Comparison of ENCODE assay signal across 7 cellular contexts in the genomic region with DNA sequence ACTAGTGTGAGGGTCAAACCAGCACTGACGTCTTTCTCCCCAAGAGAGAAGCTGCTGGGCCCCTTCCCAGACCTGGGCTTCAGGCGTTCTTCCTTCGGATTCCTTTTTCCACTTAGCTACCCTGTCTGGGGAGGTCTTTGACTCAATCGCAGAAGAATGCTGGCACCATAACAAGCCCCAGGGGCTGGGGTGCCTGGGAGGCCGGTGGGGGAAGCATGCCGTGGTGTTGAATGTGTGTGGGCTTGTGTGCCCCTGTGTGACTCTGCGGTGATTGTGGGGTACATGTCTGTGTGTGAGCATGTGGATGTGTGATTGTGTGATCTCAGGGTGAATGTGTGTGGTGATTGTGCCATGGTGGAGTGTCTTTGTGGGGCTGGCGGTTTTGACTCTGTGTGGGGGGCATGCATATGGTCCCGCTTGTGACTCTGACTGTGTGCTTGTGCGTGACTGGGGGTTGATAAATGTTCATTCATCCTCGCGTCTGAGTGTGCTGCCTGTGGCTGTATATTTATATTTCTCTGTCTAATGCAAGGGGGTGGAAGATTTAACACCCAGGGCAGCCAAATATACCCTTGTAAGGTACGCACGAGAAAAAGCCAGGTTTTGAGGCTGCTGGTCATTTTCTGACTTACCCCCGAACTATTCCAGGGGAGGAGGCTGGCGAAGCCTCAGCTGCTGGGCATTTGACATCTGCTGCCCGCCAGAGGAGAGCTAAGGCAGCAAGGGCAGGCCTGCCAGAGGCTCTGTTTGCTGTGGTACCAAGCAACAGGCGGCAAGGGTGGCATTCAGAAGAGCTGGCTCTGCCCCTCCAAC. TPM values are rescaled to one million over a fixed set of nuclear protein-coding genes. Genes with fewer than 3 reads are reported as not detected.
DNase-seq lines count a peak whose midpoint lies in the region; ATAC-seq, FAIRE-seq and TF ChIP-seq lines count a peak whose summit lies in the region.

No MANE protein-coding gene starts in this region.

- FAIRE-seq in HTR-8/SVneo (lab: Jason Lieb, UNC) (peak; percentile 95), K562 (lab: Jason Lieb, UNC) (peak; percentile 71)

- peak overlapping the region; percentile 23; the same call in 2 of the 3 replicates for H3K27ac ChIP-seq in K562 (ENCODE audit: extremely low read depth, low read depth, low read length)
- H3K27ac ChIP-seq in stomach smooth muscle (ENCODE audit: low read length): peak overlapping the region; percentile 96

- CTCF ChIA-PET in K562 (lab: Yijun Ruan, JAX; ENCODE audit: low intra/inter-chr PET ratio): no interaction called here

- H4K20me1 ChIP-seq in K562 (replicated peaks; ENCODE audit: control insufficient read depth, insufficient read depth, low read length): no peaks in the 10 kb centered on the region

- H3K79me2 ChIP-seq in K562 (ENCODE audit: control insufficient read depth, insufficient read depth, low read length): no peaks in the 10 kb centered on the region

- H3K9me3 ChIP-seq in K562 (replicated peaks; ENCODE audit: control insufficient read depth, insufficient read depth, low read depth, low read length) (no peaks in the 10 kb centered on the region), stomach smooth muscle (ENCODE audit: control insufficient read depth in 2 of 2, low read length in 2 of 2) (no peaks in the 10 kb centered on the region)

- DNase-seq in HTR-8/SVneo (ENCODE audit: insufficient read length, low spot score) (peak; percentile 74), K562 (ENCODE audit: extremely low read depth in 1 of 4, low spot score in 3 of 4) (no peak), iris pigment epithelial cell (ENCODE audit: low read depth) (peak; percentile 96), NCI-H510A treated with DMSO at 0.1 percent for 48 hours (lab: John Stamatoyannopoulos, UW) (no peak), NCI-H82 (lab: John Stamatoyannopoulos, UW) (no peak)

- no peak for TF ChIP-seq CTCF in K562 (IDR thresholded peaks at IDR 0.05 in 2 of 3, conservative IDR thresholded peaks at IDR 0.05 in 1 of 3; ENCODE audit: insufficient read depth in 2 of 3, low read depth in 1 of 3, low read length in 3 of 3)

- peak overlapping the region; percentile 86 for H2AFZ ChIP-seq in K562 (ENCODE audit: low read depth, low read length)

- TF ChIP-seq EP300 in K562 (IDR thresholded peaks at IDR 0.05; ENCODE audit: low read length): no peak

- TF ChIP-seq POLR2A in K562 (conservative IDR thresholded peaks at IDR 0.05): no peak

- H3K4me3 ChIP-seq in K562 (peak overlapping the region; percentile 59; the same call in 1 of the 2 replicates), stomach smooth muscle (ENCODE audit: low read length in 2 of 2) (peak overlapping the region; percentile 62 to 85)

- H3K9me1 ChIP-seq in K562 (ENCODE audit: control insufficient read depth, insufficient read depth, low read length): no peaks in the 10 kb centered on the region

- H3K27me3 ChIP-seq in K562 (ENCODE audit: control insufficient read depth in 2 of 2, insufficient read depth in 2 of 2, low read length in 2 of 2) (no peaks in the 10 kb centered on the region), stomach smooth muscle (ENCODE audit: control insufficient read depth in 1 of 2, insufficient read depth in 2 of 2, low read length in 2 of 2) (no peaks in the 10 kb centered on the region)

- peak overlapping the region; percentile 90 for H3K4me2 ChIP-seq in K562 (ENCODE audit: insufficient read depth, low read length)

- H3K36me3 ChIP-seq in K562 (ENCODE audit: control insufficient read depth, insufficient read depth, low read length) (no peaks in the 10 kb centered on the region), stomach smooth muscle (ENCODE audit: control insufficient read depth in 2 of 2, insufficient read depth in 2 of 2, low read length in 2 of 2) (no peaks in the 10 kb centered on the region)

- BruUV-seq in K562 (replicated peaks; lab: Mats Ljungman, UMichigan): no TSS peak

- 49% methylated on average over 18 of the region's 18 CpGs for WGBS in K562 (ENCODE audit: insufficient coverage, low coverage, missing lambda C conversion rate)

- H3K9ac ChIP-seq in K562 (ENCODE audit: insufficient read depth in 1 of 2, low read depth in 2 of 2, low read length in 2 of 2): peak overlapping the region; percentile 56 to 87
- peak overlapping the region; percentile 72 to 84 for H3K9ac ChIP-seq in stomach smooth muscle (ENCODE audit: low read length in 2 of 2)

- in situ Hi-C loops in K562 (cut with MboI): no loop called here

- no peak for TF ChIP-seq RAD21 in K562 (CRISPR knock-in tag; conservative IDR thresholded peaks at IDR 0.05 in 1 of 2, IDR thresholded peaks at IDR 0.05 in 1 of 2)

- peaks cover 9 to 30% of the 10 kb centered on the region in 2 experiments; a peak in 4 of 5 replicates for H3K4me1 ChIP-seq in K562 (replicated peaks in 1 of 2; ENCODE audit: control insufficient read depth in 2 of 2, insufficient read depth in 2 of 2, low read length in 2 of 2)
- H3K4me1 ChIP-seq in stomach smooth muscle (ENCODE audit: control insufficient read depth, insufficient read depth, low read length): peaks cover 44% of the 10 kb centered on the region

- intact Hi-C loops in K562 (cut with micrococcal nuclease): loop anchor here (5.0 kb wide), 2 partner anchors 256 to 301 kb away; no protein-coding TSS in a partner anchor

- peak; percentile 2; the same call in 1 of the 3 replicates for ATAC-seq in K562
- ATAC-seq in HG02840 (IDR thresholded peaks at IDR 0.05; ENCODE audit: low FRiP score, unreplicated experiment): no peak

- POLR2A ChIA-PET in K562 (lab: Yijun Ruan, JAX): interaction anchor here (0.6 to 1.1 kb wide), 4 partner anchors 20 to 1632 kb away, joined by 3 to 6 read pairs (median 4); no protein-coding TSS in a partner anchor

TF ChIP-seq in K562, 482 proteins besides CTCF, POLR2A, EP300 and RAD21 (continues in another document):
- 0 out of 2 replicates have a peak, but pooled peaks have one; percentile 52 for TF ChIP-seq MIER1 (IDR thresholded peaks at IDR 0.05; ENCODE audit: low read depth)
- no peak for TF ChIP-seq STAT5B (CRISPR knock-in tag; IDR thresholded peaks at IDR 0.05)

RNA-seq across cellular contexts. Expression of a gene that starts 1.1 kb away (rescaled TPM):
- 2.1 and 2.4 TPM in 2 replicates for total RNA-seq in K562 (2011; cell fraction: chromatin; rRNA removed; ENCODE audit: low replicate concordance)
- 1.7 and 1.8 TPM in 2 replicates for total RNA-seq in K562 (2011; cell fraction: nucleolus; rRNA removed)
- 1.2 and 1.5 TPM in 2 replicates for total RNA-seq in K562 (2011; cell fraction: nucleoplasm; rRNA removed)
- total RNA-seq in K562 (2014; rRNA removed) (0.86 and 1.1 TPM in 2 replicates), K562 (2014; rRNA removed; fragmentation: Illumina TruSeq; extraction: Trizol) (0.83 and 0.91 TPM in 2 replicates), K562 (2015; rRNA removed; fragmentation: Illumina TruSeq; extraction: Trizol) (0.87 and 1.1 TPM in 2 replicates), K562 (2021) (0.62 and 0.87 TPM in 2 replicates)
- polyA plus RNA-seq in K562 (2011; rRNA removed) (0.43 and 0.98 TPM in 2 replicates), K562 (2014; fragmentation: Illumina TruSeq; extraction: Trizol) (0.84 and 1.1 TPM in 2 replicates), K562 (2014; fragmentation: Nextera tagmentation; extraction: Ambion mirVana) (under 1 TPM; 0.49 to 0.74 TPM), K562 (2014; rRNA removed) (0.88 and 1.1 TPM in 2 replicates)
- 0.16 and 0.22 TPM in 2 replicates for polyA plus RNA-seq in K562 (2011; cell fraction: cytosol; rRNA removed)
- 0.37 and 0.92 TPM in 2 replicates for polyA plus RNA-seq in K562 (2011; cell fraction: nucleus; rRNA removed)
- polyA plus RNA-seq in K562 (2012): 0.26 and 0.47 TPM in 2 replicates
- polyA minus RNA-seq in K562 (2011; rRNA and poly(A)+ RNA removed): 1.2 and 1.3 TPM in 2 replicates
- polyA minus RNA-seq in K562 (2011; cell fraction: cytosol; rRNA and poly(A)+ RNA removed): 0.73 and 0.76 TPM in 2 replicates
- polyA minus RNA-seq in K562 (2011; cell fraction: nucleus; rRNA and poly(A)+ RNA removed): 0.22 and 0.54 TPM in 2 replicates

RNA-seq across cellular contexts. Expression of a gene that starts 52.7 kb away (rescaled TPM):
- 328 and 440 TPM in 2 replicates for total RNA-seq in K562 (2011; cell fraction: chromatin; rRNA removed; ENCODE audit: low replicate concordance)
- total RNA-seq in K562 (2011; cell fraction: nucleolus; rRNA removed): 128 and 154 TPM in 2 replicates
- 199 and 220 TPM in 2 replicates for total RNA-seq in K562 (2011; cell fraction: nucleoplasm; rRNA removed)
- total RNA-seq in K562 (2014; rRNA removed): 185 and 228 TPM in 2 replicates
- 321 and 363 TPM in 2 replicates for total RNA-seq in K562 (2014; rRNA removed; fragmentation: Illumina TruSeq; extraction: Trizol)
- 245 and 259 TPM in 2 replicates for total RNA-seq in K562 (2015; rRNA removed; fragmentation: Illumina TruSeq; extraction: Trizol)
- 387 and 409 TPM in 2 replicates for total RNA-seq in K562 (2021)
- 193 and 262 TPM in 2 replicates for polyA plus RNA-seq in K562 (2011; rRNA removed)
- polyA plus RNA-seq in K562 (2011; cell fraction: cytosol; rRNA removed): 92.5 and 178 TPM in 2 replicates
- polyA plus RNA-seq in K562 (2011; cell fraction: nucleus; rRNA removed): 133 and 195 TPM in 2 replicates
- polyA plus RNA-seq in K562 (2012): 259 and 329 TPM in 2 replicates
- 293 and 326 TPM in 2 replicates for polyA plus RNA-seq in K562 (2014; fragmentation: Illumina TruSeq; extraction: Trizol)
- 100 to 1,000 TPM; 248 to 285 TPM for polyA plus RNA-seq in K562 (2014; fragmentation: Nextera tagmentation; extraction: Ambion mirVana)
- polyA plus RNA-seq in K562 (2014; rRNA removed): 247 and 254 TPM in 2 replicates
- polyA minus RNA-seq in K562 (2011; rRNA and poly(A)+ RNA removed): 391 and 487 TPM in 2 replicates
- polyA minus RNA-seq in K562 (2011; cell fraction: cytosol; rRNA and poly(A)+ RNA removed): 178 and 220 TPM in 2 replicates
- 63.1 and 166 TPM in 2 replicates for polyA minus RNA-seq in K562 (2011; cell fraction: nucleus; rRNA and poly(A)+ RNA removed)

RNA-seq across cellular contexts. Expression of a gene that starts 53.3 kb away (rescaled TPM):
- total RNA-seq in K562 (2011; cell fraction: chromatin; rRNA removed; ENCODE audit: low replicate concordance): 58.9 and 105 TPM in 2 replicates
- total RNA-seq in K562 (2011; cell fraction: nucleolus; rRNA removed): 34.9 and 36.2 TPM in 2 replicates
- 58.9 and 112 TPM in 2 replicates for total RNA-seq in K562 (2011; cell fraction: nucleoplasm; rRNA removed)
- total RNA-seq in K562 (2014; rRNA removed) (57.8 and 59.0 TPM in 2 replicates), K562 (2014; rRNA removed; fragmentation: Illumina TruSeq; extraction: Trizol) (110 and 130 TPM in 2 replicates), K562 (2015; rRNA removed; fragmentation: Illumina TruSeq; extraction: Trizol) (104 and 107 TPM in 2 replicates), K562 (2021) (54.8 and 65.0 TPM in 2 replicates)
- polyA plus RNA-seq in K562 (2011; rRNA removed) (86.5 and 114 TPM in 2 replicates), K562 (2014; fragmentation: Illumina TruSeq; extraction: Trizol) (104 TPM in 2 replicates), K562 (2014; fragmentation: Nextera tagmentation; extraction: Ambion mirVana) (100 to 1,000 TPM; 188 to 230 TPM), K562 (2014; rRNA removed) (104 and 133 TPM in 2 replicates)
- 29.5 and 65.1 TPM in 2 replicates for polyA plus RNA-seq in K562 (2011; cell fraction: cytosol; rRNA removed)
- 23.2 and 42.5 TPM in 2 replicates for polyA plus RNA-seq in K562 (2011; cell fraction: nucleus; rRNA removed)
- polyA plus RNA-seq in K562 (2012): 63.5 and 115 TPM in 2 replicates
- polyA minus RNA-seq in K562 (2011; rRNA and poly(A)+ RNA removed): 77.0 and 79.3 TPM in 2 replicates
- 10.2 and 15.9 TPM in 2 replicates for polyA minus RNA-seq in K562 (2011; cell fraction: cytosol; rRNA and poly(A)+ RNA removed)
- polyA minus RNA-seq in K562 (2011; cell fraction: nucleus; rRNA and poly(A)+ RNA removed): 8.2 and 15.6 TPM in 2 replicates

Comparison
In these comparisons a context has a peak if more than half of its experiments do, and no peak if none do; other contexts are left out.
1. DNase-seq: peak in HTR-8/SVneo (single experiment) and iris pigment epithelial cell (single experiment); none in K562 (0 of 4), NCI-H510A treated with DMSO at 0.1 percent for 48 hours (single experiment) and NCI-H82 (single experiment).